ENCODE assay signal across 1 cellular context in the genomic region with DNA sequence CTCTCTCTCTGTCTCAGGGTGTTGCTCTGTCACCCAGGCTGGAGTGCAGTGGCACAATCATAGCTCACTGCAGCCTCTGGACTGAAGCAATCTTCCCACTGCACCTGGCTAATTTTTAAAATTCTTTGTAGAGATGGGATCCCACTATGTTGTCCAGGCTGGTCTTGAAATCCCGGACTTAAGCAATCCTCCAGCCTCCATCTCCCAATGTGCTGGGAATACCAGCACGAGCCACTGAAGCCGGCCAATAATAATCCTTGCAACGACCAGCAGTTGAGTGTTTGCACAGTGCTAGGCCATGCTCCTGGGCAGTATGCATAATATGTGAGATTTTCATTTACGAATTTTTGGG.
TF ChIP-seq lines count a peak whose summit lies in the region.

No MANE protein-coding gene starts in this region.

TF ChIP-seq in HepG2, 621 proteins besides CTCF, POLR2A, EP300 and RAD21:
- TF ChIP-seq GATA4 (IDR thresholded peaks at IDR 0.05; ENCODE audit: borderline replicate concordance, low read depth), result no peak
- TF ChIP-seq ZNF121 (CRISPR knock-in tag; IDR thresholded peaks at IDR 0.05), result peak; percentile 89
- 0 out of 2 replicates have a peak, but pooled peaks have one; percentile 1 for TF ChIP-seq MTF2 (CRISPR knock-in tag; IDR thresholded peaks at IDR 0.05; ENCODE audit: borderline replicate concordance)
- TF ChIP-seq CEBPG (CRISPR knock-in tag; IDR thresholded peaks at IDR 0.05), result 0 out of 2 replicates have a peak, but pooled peaks have one; percentile 5
TF ChIP-seq in HepG2: peak in this region for 3.
